ENCODE assay signal across 1 cellular context in genomic region chr19:49987159-49987698, GRCh38.
TF ChIP-seq lines count a peak whose summit lies in the region.

No MANE protein-coding gene starts in this region.

TF ChIP-seq in K562, 482 proteins besides CTCF, POLR2A, EP300 and RAD21 (continued from another document and continues in another):
- peak; percentile 83 for TF ChIP-seq ZBTB34 (CRISPR knock-in tag; IDR thresholded peaks at IDR 0.05)
- peak; percentile 52; the same call in 1 of the 2 replicates for TF ChIP-seq NR2F6 (CRISPR knock-in tag; IDR thresholded peaks at IDR 0.05)
- TF ChIP-seq, protein P1, sequence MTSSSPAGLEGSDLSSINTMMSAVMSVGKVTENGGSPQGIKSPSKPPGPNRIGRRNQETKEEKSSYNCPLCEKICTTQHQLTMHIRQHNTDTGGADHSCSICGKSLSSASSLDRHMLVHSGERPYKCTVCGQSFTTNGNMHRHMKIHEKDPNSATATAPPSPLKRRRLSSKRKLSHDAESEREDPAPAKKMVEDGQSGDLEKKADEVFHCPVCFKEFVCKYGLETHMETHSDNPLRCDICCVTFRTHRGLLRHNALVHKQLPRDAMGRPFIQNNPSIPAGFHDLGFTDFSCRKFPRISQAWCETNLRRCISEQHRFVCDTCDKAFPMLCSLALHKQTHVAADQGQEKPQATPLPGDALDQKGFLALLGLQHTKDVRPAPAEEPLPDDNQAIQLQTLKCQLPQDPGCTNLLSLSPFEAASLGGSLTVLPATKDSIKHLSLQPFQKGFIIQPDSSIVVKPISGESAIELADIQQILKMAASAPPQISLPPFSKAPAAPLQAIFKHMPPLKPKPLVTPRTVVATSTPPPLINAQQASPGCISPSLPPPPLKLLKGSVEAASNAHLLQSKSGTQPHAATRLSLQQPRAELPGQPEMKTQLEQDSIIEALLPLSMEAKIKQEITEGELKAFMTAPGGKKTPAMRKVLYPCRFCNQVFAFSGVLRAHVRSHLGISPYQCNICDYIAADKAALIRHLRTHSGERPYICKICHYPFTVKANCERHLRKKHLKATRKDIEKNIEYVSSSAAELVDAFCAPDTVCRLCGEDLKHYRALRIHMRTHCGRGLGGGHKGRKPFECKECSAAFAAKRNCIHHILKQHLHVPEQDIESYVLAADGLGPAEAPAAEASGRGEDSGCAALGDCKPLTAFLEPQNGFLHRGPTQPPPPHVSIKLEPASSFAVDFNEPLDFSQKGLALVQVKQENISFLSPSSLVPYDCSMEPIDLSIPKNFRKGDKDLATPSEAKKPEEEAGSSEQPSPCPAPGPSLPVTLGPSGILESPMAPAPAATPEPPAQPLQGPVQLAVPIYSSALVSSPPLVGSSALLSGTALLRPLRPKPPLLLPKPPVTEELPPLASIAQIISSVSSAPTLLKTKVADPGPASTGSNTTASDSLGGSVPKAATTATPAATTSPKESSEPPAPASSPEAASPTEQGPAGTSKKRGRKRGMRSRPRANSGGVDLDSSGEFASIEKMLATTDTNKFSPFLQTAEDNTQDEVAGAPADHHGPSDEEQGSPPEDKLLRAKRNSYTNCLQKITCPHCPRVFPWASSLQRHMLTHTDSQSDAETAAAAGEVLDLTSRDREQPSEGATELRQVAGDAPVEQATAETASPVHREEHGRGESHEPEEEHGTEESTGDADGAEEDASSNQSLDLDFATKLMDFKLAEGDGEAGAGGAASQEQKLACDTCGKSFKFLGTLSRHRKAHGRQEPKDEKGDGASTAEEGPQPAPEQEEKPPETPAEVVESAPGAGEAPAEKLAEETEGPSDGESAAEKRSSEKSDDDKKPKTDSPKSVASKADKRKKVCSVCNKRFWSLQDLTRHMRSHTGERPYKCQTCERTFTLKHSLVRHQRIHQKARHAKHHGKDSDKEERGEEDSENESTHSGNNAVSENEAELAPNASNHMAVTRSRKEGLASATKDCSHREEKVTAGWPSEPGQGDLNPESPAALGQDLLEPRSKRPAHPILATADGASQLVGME (CRISPR knock-in tag; IDR thresholded peaks at IDR 0.05), result peak; percentile 92
- TF ChIP-seq DMBX1 (CRISPR knock-in tag; IDR thresholded peaks at IDR 0.05; ENCODE audit: borderline replicate concordance), result peak; percentile 99
- peak; percentile 33 for TF ChIP-seq ZNF699 (CRISPR knock-in tag; IDR thresholded peaks at IDR 0.05; ENCODE audit: insufficient replicate concordance)
- 0 out of 2 replicates have a peak, but pooled peaks have one; percentile 91 for TF ChIP-seq PTBP1 (IDR thresholded peaks at IDR 0.05; ENCODE audit: low read depth, low read length)
- TF ChIP-seq ZBTB9 (CRISPR knock-in tag; IDR thresholded peaks at IDR 0.05), result peak; percentile 98
- TF ChIP-seq CBX5 (IDR thresholded peaks at IDR 0.05; ENCODE audit: borderline replicate concordance, low read depth), result peak; percentile 90; the same call in 1 of the 2 replicates
- TF ChIP-seq HMG20A (CRISPR knock-in tag; conservative IDR thresholded peaks at IDR 0.05), result no peak
- no peak for TF ChIP-seq HDAC3 (IDR thresholded peaks at IDR 0.05; ENCODE audit: borderline replicate concordance, partially characterized antibody)
- TF ChIP-seq, protein P2, sequence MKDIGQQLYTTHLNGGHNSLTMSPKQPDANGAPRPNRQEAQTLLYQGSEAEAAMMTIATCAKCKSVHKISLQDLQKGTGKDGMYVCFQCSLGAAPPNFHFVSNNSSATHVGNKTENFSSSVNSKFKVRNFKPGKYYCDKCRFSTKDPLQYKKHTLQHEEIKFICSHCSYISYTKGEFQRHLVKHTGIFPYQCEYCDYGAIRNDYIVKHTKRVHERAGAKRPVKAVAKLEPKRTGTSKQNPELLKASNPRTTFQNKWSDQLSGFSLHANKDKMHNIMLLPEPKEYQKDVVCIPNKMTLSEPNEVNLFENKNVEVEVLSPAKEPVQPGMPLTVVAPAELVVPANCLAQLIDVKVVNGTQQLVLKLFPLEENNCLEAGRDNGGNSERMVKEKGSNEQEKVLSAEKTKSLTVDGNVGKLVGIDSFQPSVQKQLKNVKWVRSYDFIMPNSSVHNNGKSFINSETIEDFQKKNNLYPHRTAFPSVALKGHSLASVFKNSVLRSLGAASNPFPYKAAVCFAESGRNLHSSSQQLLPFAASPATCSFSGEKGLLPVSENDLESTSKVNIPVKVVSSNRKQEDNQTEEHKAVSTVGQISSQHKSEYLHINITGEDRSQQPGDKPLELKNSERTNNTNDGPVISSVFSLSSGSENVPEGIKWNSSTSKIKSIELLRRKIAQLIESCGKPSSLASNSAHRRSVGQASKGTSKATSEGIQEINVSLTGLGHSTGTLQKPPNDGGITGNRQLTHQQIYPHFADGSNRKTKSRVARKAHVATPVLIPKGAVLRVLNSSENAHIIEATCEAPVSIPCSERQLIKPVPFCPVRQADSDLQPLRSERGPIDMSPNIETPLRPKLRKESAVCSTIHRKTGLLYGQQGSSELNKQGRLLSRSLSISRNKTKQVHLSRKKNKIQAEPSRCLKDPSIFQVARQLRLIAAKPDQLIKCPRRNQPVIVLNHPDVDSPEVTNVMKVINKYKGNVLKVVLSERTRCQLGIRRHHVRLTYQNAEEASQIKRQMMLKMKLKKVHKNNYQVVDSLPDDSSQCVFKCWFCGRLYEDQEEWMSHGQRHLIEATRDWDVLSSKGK (CRISPR knock-in tag; IDR thresholded peaks at IDR 0.05), result no peak
- TF ChIP-seq RBBP5 (IDR thresholded peaks at IDR 0.05; ENCODE audit: borderline replicate concordance, insufficient read depth, low read length, poor library complexity, severe bottlenecking), result no peak
- TF ChIP-seq HOXB6 (CRISPR knock-in tag; IDR thresholded peaks at IDR 0.05; ENCODE audit: borderline replicate concordance), result no peak
- TF ChIP-seq HIVEP1 (CRISPR knock-in tag; IDR thresholded peaks at IDR 0.05), result peak; percentile 82
- no peak for TF ChIP-seq PCBP2 (IDR thresholded peaks at IDR 0.05; ENCODE audit: low read depth, low read length, poor library complexity, severe bottlenecking)
- TF ChIP-seq REST (CRISPR knock-in tag; IDR thresholded peaks at IDR 0.05; ENCODE audit: low read depth), result peak; percentile 100
- TF ChIP-seq ZBTB12 (CRISPR knock-in tag; IDR thresholded peaks at IDR 0.05), result peak; percentile 64; the same call in 1 of the 2 replicates
- TF ChIP-seq, protein P3, sequence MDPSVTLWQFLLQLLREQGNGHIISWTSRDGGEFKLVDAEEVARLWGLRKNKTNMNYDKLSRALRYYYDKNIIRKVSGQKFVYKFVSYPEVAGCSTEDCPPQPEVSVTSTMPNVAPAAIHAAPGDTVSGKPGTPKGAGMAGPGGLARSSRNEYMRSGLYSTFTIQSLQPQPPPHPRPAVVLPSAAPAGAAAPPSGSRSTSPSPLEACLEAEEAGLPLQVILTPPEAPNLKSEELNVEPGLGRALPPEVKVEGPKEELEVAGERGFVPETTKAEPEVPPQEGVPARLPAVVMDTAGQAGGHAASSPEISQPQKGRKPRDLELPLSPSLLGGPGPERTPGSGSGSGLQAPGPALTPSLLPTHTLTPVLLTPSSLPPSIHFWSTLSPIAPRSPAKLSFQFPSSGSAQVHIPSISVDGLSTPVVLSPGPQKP (CRISPR knock-in tag; IDR thresholded peaks at IDR 0.05), result peak; percentile 85; the same call in 1 of the 2 replicates
- TF ChIP-seq NFIX (CRISPR knock-in tag; IDR thresholded peaks at IDR 0.05; ENCODE audit: low read depth), result no peak
- TF ChIP-seq NR2C1 (IDR thresholded peaks at IDR 0.05), result no peak
- TF ChIP-seq NR2C1 (tag; IDR thresholded peaks at IDR 0.05), result peak; percentile 93
- TF ChIP-seq CTCFL (IDR thresholded peaks at IDR 0.05; ENCODE audit: borderline replicate concordance, insufficient read depth, low read depth, low read length, poor library complexity, severe bottlenecking), result no peak
- TF ChIP-seq, protein P4, sequence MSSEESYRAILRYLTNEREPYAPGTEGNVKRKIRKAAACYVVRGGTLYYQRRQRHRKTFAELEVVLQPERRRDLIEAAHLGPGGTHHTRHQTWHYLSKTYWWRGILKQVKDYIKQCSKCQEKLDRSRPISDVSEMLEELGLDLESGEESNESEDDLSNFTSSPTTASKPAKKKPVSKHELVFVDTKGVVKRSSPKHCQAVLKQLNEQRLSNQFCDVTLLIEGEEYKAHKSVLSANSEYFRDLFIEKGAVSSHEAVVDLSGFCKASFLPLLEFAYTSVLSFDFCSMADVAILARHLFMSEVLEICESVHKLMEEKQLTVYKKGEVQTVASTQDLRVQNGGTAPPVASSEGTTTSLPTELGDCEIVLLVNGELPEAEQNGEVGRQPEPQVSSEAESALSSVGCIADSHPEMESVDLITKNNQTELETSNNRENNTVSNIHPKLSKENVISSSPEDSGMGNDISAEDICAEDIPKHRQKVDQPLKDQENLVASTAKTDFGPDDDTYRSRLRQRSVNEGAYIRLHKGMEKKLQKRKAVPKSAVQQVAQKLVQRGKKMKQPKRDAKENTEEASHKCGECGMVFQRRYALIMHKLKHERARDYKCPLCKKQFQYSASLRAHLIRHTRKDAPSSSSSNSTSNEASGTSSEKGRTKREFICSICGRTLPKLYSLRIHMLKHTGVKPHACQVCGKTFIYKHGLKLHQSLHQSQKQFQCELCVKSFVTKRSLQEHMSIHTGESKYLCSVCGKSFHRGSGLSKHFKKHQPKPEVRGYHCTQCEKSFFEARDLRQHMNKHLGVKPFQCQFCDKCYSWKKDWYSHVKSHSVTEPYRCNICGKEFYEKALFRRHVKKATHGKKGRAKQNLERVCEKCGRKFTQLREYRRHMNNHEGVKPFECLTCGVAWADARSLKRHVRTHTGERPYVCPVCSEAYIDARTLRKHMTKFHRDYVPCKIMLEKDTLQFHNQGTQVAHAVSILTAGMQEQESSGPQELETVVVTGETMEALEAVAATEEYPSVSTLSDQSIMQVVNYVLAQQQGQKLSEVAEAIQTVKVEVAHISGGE (CRISPR knock-in tag; IDR thresholded peaks at IDR 0.05), result peak in 2 of 3 experiments; percentile 10 to 92; a peak in 3 of 6 replicates
- peak; percentile 100 for TF ChIP-seq ZNF224 (CRISPR knock-in tag; IDR thresholded peaks at IDR 0.05)
